ENCODE assay signal across 32 cellular contexts in the genomic region with DNA sequence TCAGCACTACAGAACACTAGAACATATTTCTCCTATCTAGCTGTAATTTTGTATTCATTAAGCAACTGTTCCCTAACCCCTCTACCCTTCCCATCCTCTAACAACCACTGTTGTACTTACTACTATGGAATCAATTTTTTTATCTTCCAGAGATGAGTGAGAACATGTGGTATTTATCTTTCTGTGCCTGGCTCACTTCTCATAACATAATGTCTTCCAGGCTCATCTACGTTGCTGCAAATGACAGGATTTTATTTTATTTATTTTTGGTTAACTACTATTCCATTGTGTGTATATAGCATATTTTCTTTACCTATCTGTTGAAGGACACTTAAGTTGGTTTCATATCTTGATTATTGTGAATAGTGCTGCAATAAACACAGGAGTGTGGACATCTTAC.
DNase-seq lines count a peak whose midpoint lies in the region; ATAC-seq and TF ChIP-seq lines count a peak whose summit lies in the region.
"Had no signal": no experiment of that assay in that cellular context is flagged by ENCODE, and none has a peak within 500 bp of the region (broad histone marks: within the 10 kb centered on the region; RNA-seq: fewer than 3 reads in every experiment).

No MANE protein-coding gene starts in this region.

- H3K36me3 ChIP-seq in OCI-LY7 (ENCODE audit: insufficient read depth, low read length) (no peaks in the 10 kb centered on the region), SK-N-SH (replicated peaks in 1 of 2; ENCODE audit: control insufficient read depth in 1 of 2, insufficient read depth in 2 of 2, low read length in 1 of 2) (no peaks in the 10 kb centered on the region)
- H3K36me3 ChIP-seq: BE2C; BLaER1; BLaER1 treated with 17β-estradiol and CSF1 and Interleukin-3, amounts not matched to agents 10 nM and 100 nM had no signal

- no peaks in the 10 kb centered on the region for H3K36me3 Mint-ChIP-seq in T-cell
- H3K36me3 Mint-ChIP-seq: CD14-positive monocyte; CD4-positive, alpha-beta memory T cell; CD4-positive, CD25-positive, alpha-beta regulatory T cell; CD8-positive, alpha-beta memory T cell; CD8-positive, alpha-beta T cell had no signal

- TF ChIP-seq EP300 in SK-N-SH (IDR thresholded peaks at IDR 0.05; ENCODE audit: borderline replicate concordance in 1 of 2, low read depth in 1 of 2, low read length in 1 of 2), result peak in 1 of 2 experiments; percentile 86; a peak in 2 of 4 replicates

- no TSS peak for BruUV-seq in OCI-LY7 (replicated peaks; lab: Mats Ljungman, UMichigan)

- DNase-seq in OCI-LY7 (ENCODE audit: low spot score) (no peak), SK-N-SH (no peak), T-cell (no peak), COR-L47 (lab: John Stamatoyannopoulos, UW) (no peak)
- DNase-seq: 8988T; ACHN; AML-193; BE2C; C1 segment of cervical spinal cord; Caco-2; Calu3; CD4-positive, alpha-beta memory T cell; CD4-positive, alpha-beta T cell; CD4-positive, CD25-positive, alpha-beta regulatory T cell; CD8-positive, alpha-beta memory T cell; CD8-positive, alpha-beta T cell; DMS 273 treated with DMSO at 0.1 percent for 48 hours; DMS153; DMS53; DMS79; DMS79 treated with DMSO at 0.1 percent for 48 hours; DND-41; EL had no signal

- H3K4me2 ChIP-seq in OCI-LY7 (ENCODE audit: low read length) (no peak overlapping the region), SK-N-SH (no peak overlapping the region)
- H3K4me2 ChIP-seq: A549; BLaER1; BLaER1 treated with 17β-estradiol and CSF1 and Interleukin-3, amounts not matched to agents 10 nM and 100 nM had no signal

- H3K4me1 Mint-ChIP-seq in T-cell, result no peaks in the 10 kb centered on the region
- H3K4me1 Mint-ChIP-seq: B cell; CD14-positive monocyte; CD4-positive, alpha-beta memory T cell; CD4-positive, CD25-positive, alpha-beta regulatory T cell; CD8-positive, alpha-beta memory T cell had no signal

- H3K27ac ChIP-seq in OCI-LY7 (ENCODE audit: low read depth, low read length, poor library complexity, severe bottlenecking) (no peak overlapping the region), SK-N-SH (ENCODE audit: low read depth in 2 of 2, low read length in 1 of 2) (peak overlapping the region in 1 of 2 experiments; percentile 31; a peak in 1 of 4 replicates)
- H3K27ac ChIP-seq: 22Rv1; A549; BLaER1; BLaER1 treated with 17β-estradiol and CSF1 and Interleukin-3, amounts not matched to agents 10 nM and 100 nM; C4-2B had no signal

- ATAC-seq in SK-N-SH treated with all-trans-retinoic acid at 6 μM for 48 hours, result no peak
- no peak for ATAC-seq in T-cell (replicated peaks in 1 of 4)
- no peak for ATAC-seq in GM18505 (IDR thresholded peaks at IDR 0.05; ENCODE audit: unreplicated experiment)
- ATAC-seq: A549; CD8-positive, alpha-beta T cell had no signal

- H3K9me3 ChIP-seq in OCI-LY7 (ENCODE audit: low read length) (peaks cover 20% of the 10 kb centered on the region), SK-N-SH (0 out of 2 replicates have a peak, but pooled peaks cover 1% of the 10 kb centered on the region)
- H3K9me3 ChIP-seq: A549, BE2C had no signal

- H3K9me3 Mint-ChIP-seq in T-cell, result peaks cover 17 to 24% (median 18%) of the 10 kb centered on the region in 3 donors

- WGBS in SK-N-SH (ENCODE audit: low lambda C conversion rate), result 7% methylated on average over 1 of the region's 1 CpG

- H2AFZ ChIP-seq in OCI-LY7 (ENCODE audit: low read length) (peak overlapping the region; percentile 1; the same call in 1 of the 2 replicates), SK-N-SH (ENCODE audit: low read depth) (no peak overlapping the region)

- no peaks in the 10 kb centered on the region for H3F3A ChIP-seq in SK-N-SH (replicated peaks; ENCODE audit: insufficient read depth)

- POLR2A ChIA-PET in OCI-LY7 (lab: Charles Lee) (no interaction called here), SK-N-SH (lab: Yijun Ruan, JAX) (no interaction called here), T-cell (lab: Charles Lee) (no interaction called here)

- H3K4me3 ChIP-seq in OCI-LY7 (ENCODE audit: low read depth, low read length, poor library complexity, severe bottlenecking), result no peak overlapping the region
- H3K4me3 ChIP-seq in SK-N-SH (ENCODE audit: low read depth in 2 of 2, low read length in 1 of 2), result no peak overlapping the region
- H3K4me3 ChIP-seq: A549; BLaER1; BLaER1 treated with 17β-estradiol and CSF1 and Interleukin-3, amounts not matched to agents 10 nM and 100 nM had no signal

- CTCF ChIA-PET in OCI-LY7 (lab: Charles Lee; ENCODE audit: unreplicated experiment) (no interaction called here), SK-N-SH (lab: Yijun Ruan, JAX) (interaction anchor here (1.1 kb wide), 1 partner anchor 20 kb away, joined by 4 read pairs; no protein-coding TSS in a partner anchor), T-cell (lab: Charles Lee) (no interaction called here)

- H3K27me3 ChIP-seq in SK-N-SH (ENCODE audit: insufficient read depth), result no peaks in the 10 kb centered on the region
- H3K27me3 ChIP-seq: BE2C; BLaER1; BLaER1 treated with 17β-estradiol and CSF1 and Interleukin-3, amounts not matched to agents 10 nM and 100 nM had no signal

- H4K20me1 ChIP-seq in OCI-LY7 (ENCODE audit: insufficient read depth, low read length) (no peaks in the 10 kb centered on the region), SK-N-SH (ENCODE audit: insufficient read depth) (no peaks in the 10 kb centered on the region)
- H4K20me1 ChIP-seq: BLaER1; BLaER1 treated with 17β-estradiol and CSF1 and Interleukin-3, amounts not matched to agents 10 nM and 100 nM had no signal

- H3K27ac Mint-ChIP-seq in T-cell, result no peak overlapping the region
- H3K27ac Mint-ChIP-seq: B cell; CD14-positive monocyte; CD4-positive, alpha-beta memory T cell; CD4-positive, alpha-beta T cell; CD4-positive, CD25-positive, alpha-beta regulatory T cell; CD8-positive, alpha-beta memory T cell; CD8-positive, alpha-beta T cell had no signal

- H3K9ac ChIP-seq in SK-N-SH, result no peak overlapping the region
- H3K9ac ChIP-seq: BLaER1; BLaER1 treated with 17β-estradiol and CSF1 and Interleukin-3, amounts not matched to agents 10 nM and 100 nM had no signal

- H3K27me3 Mint-ChIP-seq in T-cell, result no peaks in the 10 kb centered on the region
- H3K27me3 Mint-ChIP-seq: B cell; CD4-positive, alpha-beta memory T cell; CD4-positive, alpha-beta T cell; CD4-positive, CD25-positive, alpha-beta regulatory T cell; CD8-positive, alpha-beta memory T cell had no signal

- TF ChIP-seq RAD21 in SK-N-SH (IDR thresholded peaks at IDR 0.05; ENCODE audit: low read length), result peak; percentile 3; the same call in 1 of the 2 replicates

- H3K9me2 ChIP-seq in OCI-LY7 (ENCODE audit: insufficient read depth, low read length) (no peaks in the 10 kb centered on the region), SK-N-SH (0 out of 2 replicates have a peak, but pooled peaks cover 3% of the 10 kb centered on the region)

- no peak overlapping the region for H3K4me3 Mint-ChIP-seq in T-cell
- H3K4me3 Mint-ChIP-seq: B cell; CD14-positive monocyte; CD4-positive, alpha-beta memory T cell; CD4-positive, alpha-beta T cell; CD4-positive, CD25-positive, alpha-beta regulatory T cell; CD8-positive, alpha-beta memory T cell; CD8-positive, alpha-beta T cell had no signal

- H3K4me1 ChIP-seq in OCI-LY7 (ENCODE audit: insufficient read depth, low read length, poor library complexity, severe bottlenecking), result no peaks in the 10 kb centered on the region
- H3K4me1 ChIP-seq in SK-N-SH (ENCODE audit: control insufficient read depth in 1 of 2, insufficient read depth in 2 of 2, low read depth in 1 of 2, low read length in 1 of 2), result peaks cover 0 to 3% of the 10 kb centered on the region in 2 experiments; a peak in 1 of 4 replicates
- H3K4me1 ChIP-seq: A549; BLaER1; BLaER1 treated with 17β-estradiol and CSF1 and Interleukin-3, amounts not matched to agents 10 nM and 100 nM; Caco-2 had no signal

- intact Hi-C loops in OCI-LY7 (cut with micrococcal nuclease; ENCODE audit: unreplicated experiment), result no loop called here

- TF ChIP-seq CTCF in OCI-LY7 (conservative IDR thresholded peaks at IDR 0.05; ENCODE audit: low read length) (no peak), SK-N-SH (IDR thresholded peaks at IDR 0.05) (no peak)

- no peaks in the 10 kb centered on the region for H3K79me2 ChIP-seq in OCI-LY7 (ENCODE audit: insufficient read depth, low read depth, low read length)
- H3K79me2 ChIP-seq in SK-N-SH (ENCODE audit: insufficient read depth), result no peaks in the 10 kb centered on the region

- no peak for TF ChIP-seq POLR2A in GM18505 (IDR thresholded peaks at IDR 0.05; ENCODE audit: borderline replicate concordance, extremely low read depth, insufficient read depth, insufficient read length)

TF ChIP-seq in SK-N-SH, 30 proteins besides CTCF, POLR2A, EP300 and RAD21 (continues in another document):
- TF ChIP-seq RXRA (IDR thresholded peaks at IDR 0.05; ENCODE audit: borderline replicate concordance, low read depth) (no peak), SMC3 (IDR thresholded peaks at IDR 0.05; ENCODE audit: low read depth, low read length) (no peak), GATA2 (CRISPR knock-in tag; IDR thresholded peaks at IDR 0.05) (peak; percentile 82), EZH2phosphoT487 (IDR thresholded peaks at IDR 0.05; ENCODE audit: borderline replicate concordance, low read depth) (no peak), NRF1 (IDR thresholded peaks at IDR 0.05; ENCODE audit: low read depth, low read length) (no peak)

TF ChIP-seq in SK-N-SH treated with all-trans-retinoic acid at 6 μM for 48 hours, 23 proteins besides CTCF, POLR2A, EP300 and RAD21:
- TF ChIP-seq ZNF565 (CRISPR knock-in tag; conservative IDR thresholded peaks at IDR 0.05; ENCODE audit: low read depth) (no peak), TCF4 (CRISPR knock-in tag; IDR thresholded peaks at IDR 0.05; ENCODE audit: borderline replicate concordance) (peak; percentile 76)
